1 cellular context compared by ENCODE assay signal in genomic region chr15:80545078-80545477, GRCh38.
TF ChIP-seq lines count a peak whose summit lies in the region.

No MANE protein-coding gene starts in this region.

TF ChIP-seq in IMR-90, 13 proteins besides CTCF, POLR2A, EP300 and RAD21 (continued from another document):
- TF ChIP-seq ELK1 (IDR thresholded peaks at IDR 0.05; ENCODE audit: borderline replicate concordance, low read depth, low read length) (no peak), USF2 (IDR thresholded peaks at IDR 0.05; ENCODE audit: low read depth, low read length) (no peak)
